ENCODE assay signal across 10 cellular contexts in genomic region chr2:196275646-196276352, GRCh38.
DNase-seq lines count a peak whose midpoint lies in the region; ATAC-seq and TF ChIP-seq lines count a peak whose summit lies in the region.
"Had no signal": no experiment of that assay in that cellular context is flagged by ENCODE, and none has a peak within 500 bp of the region (broad histone marks: within the 10 kb centered on the region; RNA-seq: fewer than 3 reads in every experiment).

No MANE protein-coding gene starts in this region.

- H3K36me3 ChIP-seq in OCI-LY7 (ENCODE audit: insufficient read depth, low read length) (no peaks in the 10 kb centered on the region), tibial artery (no peaks in the 10 kb centered on the region)

- H3K27ac ChIP-seq in OCI-LY7 (ENCODE audit: low read depth, low read length, poor library complexity, severe bottlenecking) (peak overlapping the region; percentile 100), epithelial cell of prostate (peak overlapping the region; percentile 27), tibial artery (no peak overlapping the region)

- peaks cover 61% of the 10 kb centered on the region for H3K4me1 ChIP-seq in OCI-LY7 (ENCODE audit: insufficient read depth, low read length, poor library complexity, severe bottlenecking)
- H3K4me1 ChIP-seq in tibial artery: peaks cover 0 to 35% (median 4%) of the 10 kb centered on the region in 4 donors

- peak overlapping the region; percentile 21; the same call in 1 of the 2 replicates for H2AFZ ChIP-seq in OCI-LY7 (ENCODE audit: low read length)

- intact Hi-C loops in OCI-LY7 (cut with micrococcal nuclease; ENCODE audit: unreplicated experiment) (loop anchor here (10.0 kb wide), 1 partner anchor 711 kb away; no protein-coding TSS in a partner anchor), tibial artery (cut with DNase I; ENCODE audit: low total_unique reads) (no loop called here)

- CTCF ChIA-PET in OCI-LY7 (lab: Charles Lee; ENCODE audit: unreplicated experiment): interaction anchor here (0.7 to 3.9 kb wide), 10 partner anchors 15 to 143 kb away, joined by 3 to 23 read pairs (median 4); no protein-coding TSS in a partner anchor

- TF ChIP-seq CTCF in OCI-LY7 (conservative IDR thresholded peaks at IDR 0.05; ENCODE audit: low read length): no peak
- no peak for TF ChIP-seq CTCF in tibial artery (IDR thresholded peaks at IDR 0.05)

- H3K9me3 ChIP-seq in OCI-LY7 (ENCODE audit: low read length): no peaks in the 10 kb centered on the region
- H3K9me3 ChIP-seq in tibial artery: no peaks in the 10 kb centered on the region

- no peaks in the 10 kb centered on the region for H3K9me2 ChIP-seq in OCI-LY7 (ENCODE audit: insufficient read depth, low read length)

- peak overlapping the region; percentile 56 for H3K4me3 ChIP-seq in OCI-LY7 (ENCODE audit: low read depth, low read length, poor library complexity, severe bottlenecking)
- no peak overlapping the region for H3K4me3 ChIP-seq in tibial artery

- H3K79me2 ChIP-seq in OCI-LY7 (ENCODE audit: insufficient read depth, low read depth, low read length): peaks cover 21% of the 10 kb centered on the region; the same call in 1 of the 2 replicates

- peak; percentile 43 to 45 for ATAC-seq in activated CD4-positive, CD25-positive, alpha-beta regulatory T cell treated with anti-CD3 and anti-CD28 coated beads, Interleukin-2, amount 50 U/mL, for 24 hours
- peak; percentile 77 for ATAC-seq in stimulated activated naive CD8-positive, alpha-beta T cell treated with anti-CD3 and anti-CD28 coated beads, Interleukin-15, Interleukin-2, amounts not matched to agents 100 U/mL and 50 U/mL, for 24 hours
- ATAC-seq in HG02970 (IDR thresholded peaks at IDR 0.05; ENCODE audit: low FRiP score, unreplicated experiment): no peak
- ATAC-seq: HCT116 had no signal

- peak overlapping the region; percentile 73 for H3K4me2 ChIP-seq in OCI-LY7 (ENCODE audit: low read length)

- no peak for DNase-seq in activated CD4-positive, CD25-positive, alpha-beta regulatory T cell (lab: John Stamatoyannopoulos, UW)
- DNase-seq in OCI-LY7 (ENCODE audit: low spot score): peak; percentile 72
- no peak for DNase-seq in epithelial cell of prostate (ENCODE audit: low read depth, low spot score)
- DNase-seq in stimulated activated naive CD8-positive, alpha-beta T cell treated with anti-CD3 and anti-CD28 coated beads, Interleukin-15, Interleukin-2, amounts not matched to agents 100 U/mL and 50 U/mL, for 24 hours: no peak
- no peak for DNase-seq in tibial artery
- no peak for DNase-seq in ACHN
- DNase-seq: right cardiac atrium had no signal

- no peaks in the 10 kb centered on the region for H3K27me3 ChIP-seq in tibial artery

- POLR2A ChIA-PET in OCI-LY7 (lab: Charles Lee): interaction anchor here (0.5 to 6.9 kb wide), 35 partner anchors 9 to 1429 kb away, joined by 3 to 226 read pairs (median 4); partner anchors contain the start of gene STK17B

- BruUV-seq in OCI-LY7 (replicated peaks; lab: Mats Ljungman, UMichigan): TSS peak; percentile 91

- in situ Hi-C loops in ACHN (cut with HindIII; ENCODE audit: low pct_ligation_motif_present, low pct_unique_long_range_greater_than_20kb, low sequenced_read_pairs): no loop called here

- no peaks in the 10 kb centered on the region for H4K20me1 ChIP-seq in OCI-LY7 (ENCODE audit: insufficient read depth, low read length)

Comparison
In these comparisons a context has a peak if more than half of its experiments do, and no peak if none do; other contexts are left out.
1. H3K27ac ChIP-seq: peak in OCI-LY7 (single experiment) and epithelial cell of prostate (single experiment); none in tibial artery (0 of 2).